Comparison of ENCODE assay signal across 8 cellular contexts in the genomic region with DNA sequence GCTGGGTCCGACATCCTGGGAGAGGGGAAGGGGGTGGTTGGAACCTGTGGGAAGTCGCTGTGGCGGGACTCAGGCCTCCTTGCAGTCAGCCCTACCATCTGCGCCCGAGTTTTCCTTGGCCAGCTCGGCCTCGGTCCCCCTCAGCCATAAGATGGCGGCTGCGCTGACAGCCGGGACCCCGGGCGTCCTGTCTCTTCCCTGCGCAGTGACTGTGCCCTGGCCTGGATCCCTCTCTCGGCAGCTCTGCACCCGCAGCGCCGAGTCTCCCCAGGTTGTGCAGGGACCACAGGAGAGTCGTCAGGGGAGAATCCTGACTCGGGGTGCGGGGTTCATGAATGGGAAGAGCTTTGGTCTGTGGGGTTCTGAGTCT. TPM values are rescaled to one million over a fixed set of nuclear protein-coding genes. Genes with fewer than 3 reads are reported as not detected.
DNase-seq lines count a peak whose midpoint lies in the region; FAIRE-seq and TF ChIP-seq lines count a peak whose summit lies in the region.

No MANE protein-coding gene starts in this region.

- no peak overlapping the region for H3K56ac ChIP-seq in mesendoderm (ENCODE audit: low read length)

- H3K18ac ChIP-seq in mesendoderm (ENCODE audit: low read length), result no peak overlapping the region

- H3K4me2 ChIP-seq in mammary epithelial cell (ENCODE audit: insufficient read depth, low read depth, low read length) (no peak overlapping the region), mesendoderm (ENCODE audit: low read length) (no peak overlapping the region)

- no peak overlapping the region for H2BK5ac ChIP-seq in mesendoderm (ENCODE audit: low read length)

- 3% methylated on average over 5 of the region's 20 CpGs for WGBS in mammary epithelial cell (ENCODE audit: low coverage, missing lambda C conversion rate)
- WGBS in small intestine, 3 donors, result 3 to 20% (median 12%) methylated on average over 19 to 20 of the region's 20 CpGs
- no CpG with 5 or more reads among the region's 20 CpGs for WGBS in mesendoderm (ENCODE audit: extremely low coverage, insufficient coverage, low lambda C conversion rate)

- dilution Hi-C loops in mammary epithelial cell (cut with HindIII; ENCODE audit: low sequenced_read_pairs), result no loop called here

- no peak overlapping the region for H2AK5ac ChIP-seq in mesendoderm (ENCODE audit: low read length)

- no peak for FAIRE-seq in small intestine (lab: Jason Lieb, UNC)

- no peaks in the 10 kb centered on the region for H3K9me3 ChIP-seq in breast epithelium
- peaks cover 43% of the 10 kb centered on the region for H3K9me3 ChIP-seq in mammary epithelial cell (replicated peaks; ENCODE audit: insufficient read depth, low read length)
- no peaks in the 10 kb centered on the region for H3K9me3 ChIP-seq in small intestine (ENCODE audit: control insufficient read depth, low read depth)
- no peaks in the 10 kb centered on the region for H3K9me3 ChIP-seq in MG63

- DNase-seq in breast epithelium (ENCODE audit: low spot score in 2 of 2) (no peak), mammary epithelial cell (no peak), RPMI8226 (peak; percentile 29), fibroblast of mammary gland (ENCODE audit: low read depth) (no peak), small intestine (no peak), LoVo (ENCODE audit: low spot score) (no peak), MG63 (no peak), mesendoderm (no peak)

- H3K36me3 ChIP-seq in breast epithelium (no peaks in the 10 kb centered on the region), mammary epithelial cell (ENCODE audit: insufficient read depth, low read length) (no peaks in the 10 kb centered on the region), small intestine (ENCODE audit: control insufficient read depth in 2 of 2, insufficient read depth in 2 of 2, low read length in 2 of 2) (no peaks in the 10 kb centered on the region), MG63 (no peaks in the 10 kb centered on the region), mesendoderm (ENCODE audit: control insufficient read depth, insufficient read depth, low read length) (no peaks in the 10 kb centered on the region)

- peak overlapping the region; percentile 56 to 73 (median 71) for H3K4me3 ChIP-seq in breast epithelium
- H3K4me3 ChIP-seq in mammary epithelial cell (replicated peaks in 1 of 3; ENCODE audit: insufficient read depth in 1 of 3, low read depth in 2 of 3, low read length in 3 of 3), result no peak overlapping the region
- H3K4me3 ChIP-seq in fibroblast of mammary gland (ENCODE audit: control insufficient read depth, low read depth, low read length), result peak overlapping the region; percentile 67
- peak overlapping the region; percentile 2 to 36 for H3K4me3 ChIP-seq in small intestine (ENCODE audit: low read depth in 1 of 2, low read length in 2 of 2)
- H3K4me3 ChIP-seq in MG63, result no peak overlapping the region
- H3K4me3 ChIP-seq in mesendoderm (ENCODE audit: low read length), result no peak overlapping the region

- BruUV-seq in mammary epithelial cell (replicated peaks; lab: Mats Ljungman, UMichigan), result no TSS peak

- H3K79me2 ChIP-seq in mammary epithelial cell (ENCODE audit: insufficient read depth, low read length) (no peaks in the 10 kb centered on the region), mesendoderm (ENCODE audit: control insufficient read depth, insufficient read depth, low read length) (no peaks in the 10 kb centered on the region)

- in situ Hi-C loops in mammary epithelial cell (cut with MboI; ENCODE audit: low sequenced_read_pairs in 2 of 2), result no loop called here

- no peak overlapping the region for H3K23ac ChIP-seq in mesendoderm (ENCODE audit: low read length)

- no peak overlapping the region for H2BK120ac ChIP-seq in mesendoderm (ENCODE audit: low read depth, low read length)

- H4K8ac ChIP-seq in mesendoderm (ENCODE audit: low read depth, low read length), result no peak overlapping the region

- no peak for TF ChIP-seq POLR2A in breast epithelium (IDR thresholded peaks at IDR 0.05)

- no peaks in the 10 kb centered on the region for H3K79me1 ChIP-seq in mesendoderm (ENCODE audit: low read length)

- CTCF ChIA-PET in mammary epithelial cell (lab: Charles Lee; ENCODE audit: low non-redundant PET), result no interaction called here

- H3K4me1 ChIP-seq in breast epithelium (no peaks in the 10 kb centered on the region), mammary epithelial cell (ENCODE audit: insufficient read depth, low read length) (no peaks in the 10 kb centered on the region), small intestine (ENCODE audit: control insufficient read depth in 2 of 2, insufficient read depth in 1 of 2, low read depth in 1 of 2, low read length in 1 of 2) (no peaks in the 10 kb centered on the region), mesendoderm (ENCODE audit: control insufficient read depth, low read depth, low read length) (no peaks in the 10 kb centered on the region)

- no peak overlapping the region for H3K9ac ChIP-seq in mammary epithelial cell (ENCODE audit: insufficient read depth, low read length)
- H3K9ac ChIP-seq in mesendoderm (ENCODE audit: low read length), result no peak overlapping the region

- H3K27me3 ChIP-seq in breast epithelium, result no peaks in the 10 kb centered on the region
- no peaks in the 10 kb centered on the region for H3K27me3 ChIP-seq in mammary epithelial cell (ENCODE audit: insufficient read depth, low read length)
- H3K27me3 ChIP-seq in small intestine (ENCODE audit: control insufficient read depth in 2 of 2, insufficient read depth in 2 of 2, low read length in 2 of 2), result no peaks in the 10 kb centered on the region
- H3K27me3 ChIP-seq in MG63, result no peaks in the 10 kb centered on the region
- H3K27me3 ChIP-seq in mesendoderm (ENCODE audit: insufficient read depth, low read length, poor library complexity), result no peaks in the 10 kb centered on the region

- no peak overlapping the region for H2AFZ ChIP-seq in mammary epithelial cell (ENCODE audit: low read depth, low read length)

- H3K4ac ChIP-seq in mesendoderm (ENCODE audit: low read depth, low read length), result no peak overlapping the region

- no peaks in the 10 kb centered on the region for H4K20me1 ChIP-seq in mammary epithelial cell (ENCODE audit: insufficient read depth, low read length)

- no peak overlapping the region for H2BK15ac ChIP-seq in mesendoderm (replicated peaks; ENCODE audit: low read depth)

- no peak overlapping the region for H4K5ac ChIP-seq in mesendoderm (ENCODE audit: low read length)

- H3K27ac ChIP-seq in breast epithelium, result peak overlapping the region; percentile 42 to 55
- H3K27ac ChIP-seq in mammary epithelial cell (ENCODE audit: insufficient read depth, low read depth, low read length), result no peak overlapping the region
- peak overlapping the region in 1 of 2 donors; percentile 74 for H3K27ac ChIP-seq in small intestine (ENCODE audit: low read depth in 1 of 2, low read length in 1 of 2)
- H3K27ac ChIP-seq in mesendoderm (ENCODE audit: low read depth, low read length), result no peak overlapping the region

- no peak for TF ChIP-seq CTCF in breast epithelium (IDR thresholded peaks at IDR 0.05)
- TF ChIP-seq CTCF in mammary epithelial cell (conservative IDR thresholded peaks at IDR 0.05 in 1 of 2, IDR thresholded peaks at IDR 0.05 in 1 of 2; ENCODE audit: extremely low read depth in 1 of 2, insufficient read depth in 1 of 2, low read depth in 1 of 2, low read length in 2 of 2), result no peak
- no peak for TF ChIP-seq CTCF in fibroblast of mammary gland (conservative IDR thresholded peaks at IDR 0.05; ENCODE audit: control insufficient read depth, insufficient read depth, low read depth, low read length)

- intact Hi-C loops in breast epithelium (cut with DNase I; ENCODE audit: low total_unique reads) (no loop called here), mammary epithelial cell (cut with micrococcal nuclease) (no loop called here)

RNA-seq across cellular contexts. Expression of gene ZNF257, which starts 0.3 kb away (rescaled TPM):
- total RNA-seq in breast epithelium (1 to 10 TPM; 2.4 to 5.9 (median 2.6) TPM), mammary epithelial cell (1 to 10 TPM in 1 of 2 donors, not detected in 1; 3.3 TPM)
- polyA plus RNA-seq in mammary epithelial cell (not detected), small intestine (1 to 10 TPM in 1 of 3 donors, not detected in 2; 1.2 TPM)
- not detected for polyA minus RNA-seq in mammary epithelial cell
- total RNA-seq in MG63 (2014; rRNA removed; shearing (Covaris generic); ENCODE audit: low replicate concordance), result not detected in 2 replicates
- 0.14 TPM for polyA plus RNA-seq in mesendoderm (2013, experiment 1 of 2)
- 0.13 TPM for polyA plus RNA-seq in mesendoderm (2013, experiment 2 of 2)

RNA-seq across cellular contexts. Expression of gene ZNF208, which starts 41.9 kb away (rescaled TPM):
- total RNA-seq in breast epithelium, result 10 to 100 TPM in 2 of 3 donors, 1 to 10 TPM in 1; 4.0 to 57.7 (median 13.8) TPM
- total RNA-seq in mammary epithelial cell, result 1 to 10 TPM in 1 of 2 donors, not detected in 1; 2.2 TPM
- not detected for polyA plus RNA-seq in mammary epithelial cell
- not detected for polyA minus RNA-seq in mammary epithelial cell
- under 1 TPM in 1 of 3 donors, not detected in 2; 0.72 TPM for polyA plus RNA-seq in small intestine
- not detected in 2 replicates for total RNA-seq in MG63 (2014; rRNA removed; shearing (Covaris generic); ENCODE audit: low replicate concordance)
- polyA plus RNA-seq in mesendoderm (2013, experiment 1 of 2), result not detected
- polyA plus RNA-seq in mesendoderm (2013, experiment 2 of 2), result not detected

Comparison
In these comparisons a context has a peak if more than half of its experiments do, and no peak if none do; other contexts are left out.
1. H3K27ac ChIP-seq: peak in breast epithelium (2 of 2); none in mammary epithelial cell (single experiment) and mesendoderm (single experiment).
2. H3K4me3 ChIP-seq: peak in breast epithelium (3 of 3), fibroblast of mammary gland (single experiment) and small intestine (2 of 2); none in mammary epithelial cell (0 of 3), MG63 (single experiment) and mesendoderm (single experiment).